1 cellular context compared by ENCODE assay signal in genomic region chr5:132426525-132427138, GRCh38.
TF ChIP-seq lines count a peak whose summit lies in the region.

No MANE protein-coding gene starts in this region.

TF ChIP-seq in K562, 482 proteins besides CTCF, POLR2A, EP300 and RAD21 (continued from another document and continues in another):
- peak; percentile 77; the same call in 1 of the 2 replicates for TF ChIP-seq ARID4B (CRISPR knock-in tag; IDR thresholded peaks at IDR 0.05)
- TF ChIP-seq HES1 (IDR thresholded peaks at IDR 0.05; ENCODE audit: low read depth), result peak; percentile 13; the same call in 1 of the 2 replicates
- TF ChIP-seq ZNF316 (IDR thresholded peaks at IDR 0.05), result peak; percentile 97
- no peak for TF ChIP-seq ZNF57 (CRISPR knock-in tag; IDR thresholded peaks at IDR 0.05)
- peak; percentile 75 for TF ChIP-seq SMAD1 (IDR thresholded peaks at IDR 0.05; ENCODE audit: low read depth, low read length, partially characterized antibody)
- TF ChIP-seq SPI1 (IDR thresholded peaks at IDR 0.05; ENCODE audit: borderline replicate concordance, low read depth, low read length), result peak; percentile 96
- peak; percentile 88 for TF ChIP-seq NCOR1 (IDR thresholded peaks at IDR 0.05)
- no peak for TF ChIP-seq ZNF197 (CRISPR knock-in tag; IDR thresholded peaks at IDR 0.05; ENCODE audit: low read depth)
- TF ChIP-seq MAFG (tag; conservative IDR thresholded peaks at IDR 0.05), result peak; percentile 92
- 0 out of 2 replicates have a peak, but pooled peaks have one; percentile 50 for TF ChIP-seq OTX1 (CRISPR knock-in tag; IDR thresholded peaks at IDR 0.05)
- 0 out of 2 replicates have a peak, but pooled peaks have one; percentile 68 for TF ChIP-seq ZNF395 (CRISPR knock-in tag; IDR thresholded peaks at IDR 0.05)
- TF ChIP-seq C11orf30 (IDR thresholded peaks at IDR 0.05; ENCODE audit: low read depth), result peak; percentile 95
- TF ChIP-seq TAF7 (tag; IDR thresholded peaks at IDR 0.05), result peak; percentile 76
- peak in 1 of 2 experiments; percentile 77; a peak in 2 of 4 replicates for TF ChIP-seq ZNF639 (CRISPR knock-in tag; conservative IDR thresholded peaks at IDR 0.05 in 1 of 2, IDR thresholded peaks at IDR 0.05 in 1 of 2)
- TF ChIP-seq POLR2B (IDR thresholded peaks at IDR 0.05; ENCODE audit: low read depth, partially characterized antibody), result peak; percentile 79
- TF ChIP-seq ZNF511 (CRISPR knock-in tag; IDR thresholded peaks at IDR 0.05), result peak; percentile 83
- TF ChIP-seq HDAC2 (IDR thresholded peaks at IDR 0.05), result peak; percentile 92
- no peak for TF ChIP-seq U2AF2 (optimal IDR thresholded peaks at IDR 0.05; ENCODE audit: low read depth, low read length)
- peak; percentile 96 for TF ChIP-seq DPF2 (IDR thresholded peaks at IDR 0.05)
- TF ChIP-seq IRF9 (tag; IDR thresholded peaks at IDR 0.05), result peak; percentile 52; the same call in 1 of the 2 replicates
- peak; percentile 76 for TF ChIP-seq BACH1 (tag; IDR thresholded peaks at IDR 0.05)
- 0 out of 2 replicates have a peak, but pooled peaks have one; percentile 20 for TF ChIP-seq ZSCAN32 (CRISPR knock-in tag; IDR thresholded peaks at IDR 0.05)
- TF ChIP-seq ZNF143 (CRISPR knock-in tag; IDR thresholded peaks at IDR 0.05), result 0 out of 2 replicates have a peak, but pooled peaks have one; percentile 51
- TF ChIP-seq MEF2A (IDR thresholded peaks at IDR 0.05; ENCODE audit: control insufficient read depth, low read depth, low read length), result peak; percentile 76
- 0 out of 2 replicates have a peak, but pooled peaks have one; percentile 29 for TF ChIP-seq SMAD3 (CRISPR knock-in tag; conservative IDR thresholded peaks at IDR 0.05)
- no peak for TF ChIP-seq SLC30A9 (CRISPR knock-in tag; IDR thresholded peaks at IDR 0.05)
- TF ChIP-seq ZEB2 (IDR thresholded peaks at IDR 0.05), result 0 out of 2 replicates have a peak, but pooled peaks have one; percentile 46
- TF ChIP-seq SMARCA4 (IDR thresholded peaks at IDR 0.05), result peak; percentile 92
- no peak for TF ChIP-seq CBX2 (IDR thresholded peaks at IDR 0.05; ENCODE audit: insufficient read depth, low read length, poor library complexity, severe bottlenecking)
- TF ChIP-seq ELF2 (CRISPR knock-in tag; IDR thresholded peaks at IDR 0.05), result no peak
- peak; percentile 82 for TF ChIP-seq DACH1 (IDR thresholded peaks at IDR 0.05; ENCODE audit: partially characterized antibody)
- no peak for TF ChIP-seq ID3 (CRISPR knock-in tag; IDR thresholded peaks at IDR 0.05)
- peak; percentile 89 for TF ChIP-seq ID3 (tag; IDR thresholded peaks at IDR 0.05)
- TF ChIP-seq ADNP (tag; IDR thresholded peaks at IDR 0.05), result no peak
- peak; percentile 70; the same call in 1 of the 2 replicates for TF ChIP-seq PHF21A (IDR thresholded peaks at IDR 0.05; ENCODE audit: borderline replicate concordance, low read depth)
- peak; percentile 58 for TF ChIP-seq VEZF1 (CRISPR knock-in tag; IDR thresholded peaks at IDR 0.05)
- peak; percentile 42 to 62; a peak in 3 of 4 replicates for TF ChIP-seq NRF1 (conservative IDR thresholded peaks at IDR 0.05 in 1 of 2, IDR thresholded peaks at IDR 0.05 in 1 of 2)
- TF ChIP-seq RCOR1 (IDR thresholded peaks at IDR 0.05; ENCODE audit: borderline replicate concordance in 1 of 2, low read depth in 2 of 2, low read length in 2 of 2), result peak; percentile 44 to 96; a peak in 3 of 4 replicates
- TF ChIP-seq ZNF586 (CRISPR knock-in tag; conservative IDR thresholded peaks at IDR 0.05), result 0 out of 2 replicates have a peak, but pooled peaks have one; percentile 4
- no peak for TF ChIP-seq ATF1 (CRISPR knock-in tag; IDR thresholded peaks at IDR 0.05)
- TF ChIP-seq ATF1 (tag; IDR thresholded peaks at IDR 0.05), result peak; percentile 56
- TF ChIP-seq KHSRP (IDR thresholded peaks at IDR 0.05), result no peak
- TF ChIP-seq CREB3 (tag; conservative IDR thresholded peaks at IDR 0.05; ENCODE audit: low read depth), result peak; percentile 89
- TF ChIP-seq POLR2G (IDR thresholded peaks at IDR 0.05; ENCODE audit: low read depth, low read length), result peak; percentile 68
- TF ChIP-seq CREM (IDR thresholded peaks at IDR 0.05; ENCODE audit: low read depth), result peak; percentile 55
- TF ChIP-seq TRIM28 (IDR thresholded peaks at IDR 0.05), result peak; percentile 73
- peak; percentile 60; the same call in 1 of the 2 replicates for TF ChIP-seq STAT5A (IDR thresholded peaks at IDR 0.05; ENCODE audit: borderline replicate concordance, low read length)
- TF ChIP-seq ZNF592 (IDR thresholded peaks at IDR 0.05), result peak; percentile 98
- TF ChIP-seq FOS (IDR thresholded peaks at IDR 0.05; ENCODE audit: extremely low read depth, insufficient read length), result no peak
- TF ChIP-seq JUN (IDR thresholded peaks at IDR 0.05; ENCODE audit: borderline replicate concordance, low read depth, low read length), result peak; percentile 86
- TF ChIP-seq JUN (CRISPR knock-in tag; IDR thresholded peaks at IDR 0.05; ENCODE audit: borderline replicate concordance), result peak; percentile 95
- TF ChIP-seq MYNN (IDR thresholded peaks at IDR 0.05), result peak; percentile 91
- no peak for TF ChIP-seq MYNN (CRISPR knock-in tag; IDR thresholded peaks at IDR 0.05)
